ENCODE assay signal across 1 cellular context in the genomic region with DNA sequence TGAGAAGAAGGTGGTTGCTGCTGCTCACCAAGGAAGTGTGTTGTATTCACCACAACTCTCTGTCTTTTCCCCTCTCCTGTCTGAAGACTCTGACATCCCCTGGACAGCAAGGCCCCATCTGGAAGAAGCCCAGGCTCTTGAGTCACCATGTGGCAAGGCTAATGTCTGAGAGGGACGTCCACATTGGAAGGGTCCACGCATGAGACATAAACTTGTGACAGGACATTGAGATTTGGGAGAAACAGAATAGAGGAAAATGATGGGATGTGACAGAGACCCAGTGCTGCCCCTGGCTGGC.
TF ChIP-seq lines count a peak whose summit lies in the region.

No MANE protein-coding gene starts in this region.

TF ChIP-seq in HepG2, 621 proteins besides CTCF, POLR2A, EP300 and RAD21 (continued from another document):
- TF ChIP-seq, protein P1, sequence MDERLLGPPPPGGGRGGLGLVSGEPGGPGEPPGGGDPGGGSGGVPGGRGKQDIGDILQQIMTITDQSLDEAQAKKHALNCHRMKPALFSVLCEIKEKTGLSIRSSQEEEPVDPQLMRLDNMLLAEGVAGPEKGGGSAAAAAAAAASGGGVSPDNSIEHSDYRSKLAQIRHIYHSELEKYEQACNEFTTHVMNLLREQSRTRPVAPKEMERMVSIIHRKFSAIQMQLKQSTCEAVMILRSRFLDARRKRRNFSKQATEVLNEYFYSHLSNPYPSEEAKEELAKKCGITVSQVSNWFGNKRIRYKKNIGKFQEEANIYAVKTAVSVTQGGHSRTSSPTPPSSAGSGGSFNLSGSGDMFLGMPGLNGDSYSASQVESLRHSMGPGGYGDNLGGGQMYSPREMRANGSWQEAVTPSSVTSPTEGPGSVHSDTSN (CRISPR knock-in tag; IDR thresholded peaks at IDR 0.05) = no peak
- TF ChIP-seq FOXA1 (IDR thresholded peaks at IDR 0.05) (no peak), FOXA1 (CRISPR knock-in tag; IDR thresholded peaks at IDR 0.05) (no peak), ZNF563 (CRISPR knock-in tag; IDR thresholded peaks at IDR 0.05) (no peak), TGIF2 (CRISPR knock-in tag; IDR thresholded peaks at IDR 0.05) (no peak), ZNF670 (CRISPR knock-in tag; IDR thresholded peaks at IDR 0.05; ENCODE audit: borderline replicate concordance) (no peak)
